In genomic region chr13:46160474-46161066, GRCh38 we compare ENCODE assay signal across 8 cellular contexts. TPM values are rescaled to one million over a fixed set of nuclear protein-coding genes. Genes with fewer than 3 reads are reported as not detected.
DNase-seq lines count a peak whose midpoint lies in the region; ATAC-seq and TF ChIP-seq lines count a peak whose summit lies in the region.

No MANE protein-coding gene starts in this region.

- TF ChIP-seq CTCF in GM12875 (IDR thresholded peaks at IDR 0.05; ENCODE audit: borderline replicate concordance, insufficient read depth, low read depth, low read length) (peak; percentile 60), LNCaP clone FGC (IDR thresholded peaks at IDR 0.05; ENCODE audit: control insufficient read depth, extremely low read depth, insufficient read depth) (peak; percentile 65), dorsolateral prefrontal cortex (IDR thresholded peaks at IDR 0.05 in 54 of 56, conservative IDR thresholded peaks at IDR 0.05 in 2 of 56; ENCODE audit: low read depth in 1 of 56, partially characterized antibody in 56 of 56) (peak; percentile 58 to 87 (median 78))

- H3K4me3 ChIP-seq in BLaER1 (no peak overlapping the region), GM12875 (ENCODE audit: low read depth, low read length) (no peak overlapping the region), LNCaP clone FGC (ENCODE audit: low read depth, low read length) (no peak overlapping the region), dorsolateral prefrontal cortex (no peak overlapping the region)

- H3K4me3 Mint-ChIP-seq in memory B cell, result peak overlapping the region; percentile 54

- peaks cover 77% of the 10 kb centered on the region for H3K36me3 ChIP-seq in BLaER1

- H3K9me3 ChIP-seq in BLaER1, result peaks cover 37% of the 10 kb centered on the region

- peaks cover 24% of the 10 kb centered on the region for H3K36me3 Mint-ChIP-seq in memory B cell

- intact Hi-C loops in dorsolateral prefrontal cortex (cut with DNase I), result no loop called here

- H3K4me1 ChIP-seq in BLaER1, result peaks cover 30% of the 10 kb centered on the region

- peak overlapping the region; percentile 52 for H3K4me2 ChIP-seq in BLaER1

- H3K27ac ChIP-seq in BLaER1 (no peak overlapping the region), dorsolateral prefrontal cortex (no peak overlapping the region)

- peak overlapping the region; percentile 82 for H3K27ac Mint-ChIP-seq in memory B cell

- H3K9me3 Mint-ChIP-seq in memory B cell, result no peaks in the 10 kb centered on the region

- peak; percentile 77 for ATAC-seq in memory B cell (ENCODE audit: low read depth)
- ATAC-seq in HG03457 (IDR thresholded peaks at IDR 0.05; ENCODE audit: unreplicated experiment), result no peak
- ATAC-seq in HG02884 (IDR thresholded peaks at IDR 0.05; ENCODE audit: unreplicated experiment), result no peak

- H4K20me1 ChIP-seq in BLaER1, result peaks cover 17% of the 10 kb centered on the region

- no peaks in the 10 kb centered on the region for H3K27me3 ChIP-seq in BLaER1
- peaks cover 0 to 10% (median 0%) of the 10 kb centered on the region in 45 donors for H3K27me3 ChIP-seq in dorsolateral prefrontal cortex

- in situ Hi-C loops in SK-MEL-5 (cut with HindIII; ENCODE audit: low pct_unique_long_range_greater_than_20kb, low sequenced_read_pairs), result loop anchor here (25.0 kb wide), 1 partner anchor 102 kb away; no protein-coding TSS in a partner anchor

- DNase-seq in LNCaP clone FGC (ENCODE audit: low read depth) (no peak), SK-MEL-5 (ENCODE audit: low read depth, low spot score) (peak; percentile 79), dorsolateral prefrontal cortex (peak in 1 of 10 donors; percentile 21), memory B cell (ENCODE audit: low spot score in 2 of 2) (peak; percentile 49 to 64)

- no peaks in the 10 kb centered on the region for H3K27me3 Mint-ChIP-seq in memory B cell

- H3K4me1 Mint-ChIP-seq in memory B cell, result peaks cover 43% of the 10 kb centered on the region

- no peak overlapping the region for H3K9ac ChIP-seq in BLaER1

RNA-seq across cellular contexts. Expression of gene LCP1, which starts 21.4 kb away (rescaled TPM):
- total RNA-seq in SK-MEL-5 (2014; rRNA removed; shearing (Covaris generic)), result 10.5 and 10.7 TPM in 2 replicates
- polyA plus RNA-seq in SK-MEL-5 (2015; cell fraction: cytosol; rRNA removed), result 9.8 and 11.4 TPM in 2 replicates
- polyA plus RNA-seq in SK-MEL-5 (2015; cell fraction: nucleus; rRNA removed), result 2.1 and 4.5 TPM in 2 replicates
- 10 to 100 TPM in 71 of 120 experiments, 1 to 10 TPM in 49; 2.5 to 60.2 (median 11.3) TPM for total RNA-seq in dorsolateral prefrontal cortex

RNA-seq across cellular contexts. Expression of gene LRRC63, which starts 51.2 kb away (rescaled TPM):
- total RNA-seq in SK-MEL-5 (2014; rRNA removed; shearing (Covaris generic)), result 0.82 and 1.1 TPM in 2 replicates
- polyA plus RNA-seq in SK-MEL-5 (2015; cell fraction: cytosol; rRNA removed), result 0.37 and 0.73 TPM in 2 replicates
- polyA plus RNA-seq in SK-MEL-5 (2015; cell fraction: nucleus; rRNA removed), result 11.1 and 16.3 TPM in 2 replicates
- 10 to 100 TPM in 2 of 120 experiments, 1 to 10 TPM in 101, under 1 TPM in 17; 0.32 to 11.2 (median 2.6) TPM for total RNA-seq in dorsolateral prefrontal cortex

RNA-seq across cellular contexts. Expression of gene CPB2, which starts 55.7 kb away (rescaled TPM):
- total RNA-seq in SK-MEL-5 (2014; rRNA removed; shearing (Covaris generic)), result 0.55 and 0.93 TPM in 2 replicates
- 0.21 and 0.41 TPM in 2 replicates for polyA plus RNA-seq in SK-MEL-5 (2015; cell fraction: cytosol; rRNA removed)
- polyA plus RNA-seq in SK-MEL-5 (2015; cell fraction: nucleus; rRNA removed), result 0.41 TPM in 1 of 2 replicates, not detected in the other
- total RNA-seq in dorsolateral prefrontal cortex, result under 1 TPM in 1 of 120 experiments, not detected in 119; 0.26 TPM
